ENCODE assay signal across 8 cellular contexts in the genomic region with DNA sequence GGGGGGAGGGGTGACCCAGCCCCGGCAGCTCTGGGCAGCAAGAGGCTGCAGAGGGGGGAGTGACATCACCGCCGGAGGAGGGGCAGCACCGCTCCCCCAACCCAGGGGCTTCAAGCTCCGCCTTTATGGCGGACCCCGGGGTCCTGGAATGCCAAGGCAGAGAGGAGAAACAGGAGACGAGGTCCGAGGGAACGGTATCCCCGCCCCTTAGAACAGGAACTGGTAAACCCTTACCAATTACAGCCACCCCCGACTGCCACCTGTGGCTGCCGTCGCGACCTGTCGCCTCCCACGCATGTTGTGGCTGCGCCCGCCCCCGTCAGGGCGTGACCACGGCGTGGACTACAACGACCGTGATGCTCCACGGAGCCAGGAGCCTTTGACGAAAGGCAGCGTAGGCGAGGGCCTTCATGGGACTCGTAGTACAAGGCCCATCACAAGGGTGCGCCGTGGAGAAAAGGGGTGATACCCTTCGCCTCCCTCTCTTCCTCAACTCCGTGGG. TPM values are rescaled to one million over a fixed set of nuclear protein-coding genes. Genes with fewer than 3 reads are reported as not detected.
DNase-seq lines count a peak whose midpoint lies in the region; ATAC-seq lines count a peak whose summit lies in the region.

No MANE protein-coding gene starts in this region.

- DNase-seq in GM04503 (ENCODE audit: low read depth) (peak; percentile 15), NCI-H2029 treated with DMSO at 0.1 percent for 48 hours (lab: John Stamatoyannopoulos, UW) (peak; percentile 95), cerebellum (ENCODE audit: low spot score) (peak; percentile 95), epidermal melanocyte (ENCODE audit: insufficient read length, low spot score) (no peak)
- peak; percentile 91 for DNase-seq in activated CD4-positive, alpha-beta T cell treated with anti-CD3 and anti-CD28 coated beads for 1 hour
- DNase-seq in stimulated activated CD4-positive, alpha-beta T cell treated with anti-CD3 and anti-CD28 coated beads, Interleukin-1b, Interleukin-23, amount 100 ng/mL, for 1 hour (ENCODE audit: low read depth in 2 of 2), result peak; percentile 75 to 82

- peak overlapping the region; percentile 94 for H3K27ac ChIP-seq in layer of hippocampus (ENCODE audit: low read depth, low read length)

- H3K27me3 ChIP-seq in layer of hippocampus (ENCODE audit: control insufficient read depth, insufficient read depth, low read length), result no peaks in the 10 kb centered on the region

- ATAC-seq in HG02571 (IDR thresholded peaks at IDR 0.05; ENCODE audit: unreplicated experiment), result peak; percentile 42

RNA-seq across cellular contexts. Expression of a gene that starts 4.1 kb away (rescaled TPM):
- total RNA-seq in cerebellum, result 6.3 TPM

RNA-seq across cellular contexts. Expression of a gene that starts 32.2 kb away (rescaled TPM):
- total RNA-seq in cerebellum, result 0.36 TPM

RNA-seq across cellular contexts. Expression of a gene that starts 43.0 kb away (rescaled TPM):
- 16.5 TPM for total RNA-seq in cerebellum

RNA-seq across cellular contexts. Expression of a gene that starts 50.9 kb away (rescaled TPM):
- 15.6 TPM for total RNA-seq in cerebellum
